23 cellular contexts compared by ENCODE assay signal in genomic region chr20:36260316-36260715, GRCh38.
"Had no signal": no experiment of that assay in that cellular context is flagged by ENCODE, and none has a peak within 500 bp of the region (broad histone marks: within the 10 kb centered on the region; RNA-seq: fewer than 3 reads in every experiment).

No MANE protein-coding gene starts in this region.

- H3K4me3 ChIP-seq: esophagus squamous epithelium, gastroesophageal sphincter, left ventricle myocardium inferior, lung, ovary, right atrium auricular region, suprapubic skin, thyroid gland had no signal

- DNase-seq: esophagus squamous epithelium; foreskin fibroblast; glutamatergic neuron; left ventricle myocardium inferior; mesenchymal stem cell; midbrain; ovary; stimulated activated CD4-positive, alpha-beta T cell treated with anti-CD3 and anti-CD28 coated beads, Interleukin-4, amount 100 ng/mL, for 1 hour; stimulated activated CD8-positive, alpha-beta memory T cell treated with anti-CD3 and anti-CD28 coated beads, Interleukin-4, amount 100 ng/mL, for 48 hours; stimulated activated naive CD8-positive, alpha-beta T cell treated with anti-CD3 and anti-CD28 coated beads, Interleukin-15, Interleukin-2, amounts not matched to agents 100 U/mL and 50 U/mL, for 24 hours; thyroid gland had no signal

- H3K27ac ChIP-seq: esophagus squamous epithelium, gastroesophageal sphincter, left ventricle myocardium inferior, neutrophil, ovary, right atrium auricular region, suprapubic skin, thyroid gland had no signal

- H3K36me3 Mint-ChIP-seq: type B pancreatic cell had no signal

- H3K9me3 Mint-ChIP-seq: dendritic cell treated with granulocyte-macrophage colony-stimulating factor and Interleukin-4, amounts not matched to agents 40 ng/mL and 50 ng/mL, for 4 days; natural killer cell treated with Interleukin-12 subunit alpha and Interleukin-12 subunit beta and Interleukin-15 and Interleukin-18, amount 100 ng/mL, for 72 hours; stimulated activated effector memory CD8-positive, alpha-beta T cell treated with anti-CD3 and anti-CD28 coated beads, Interleukin-12 subunit alpha, Interleukin-12 subunit beta, amount 100 ng/mL, for 72 hours; type B pancreatic cell had no signal

- H3K4me1 Mint-ChIP-seq: stimulated activated effector memory CD8-positive, alpha-beta T cell treated with anti-CD3 and anti-CD28 coated beads, Interleukin-12 subunit alpha, Interleukin-12 subunit beta, amount 100 ng/mL, for 72 hours had no signal

- ATAC-seq: gastroesophageal sphincter; natural killer cell treated with Interleukin-12 subunit alpha and Interleukin-12 subunit beta and Interleukin-15 and Interleukin-18, amount 100 ng/mL, for 72 hours; stimulated activated effector memory CD8-positive, alpha-beta T cell treated with anti-CD3 and anti-CD28 coated beads, Interleukin-12 subunit alpha, Interleukin-12 subunit beta, amount 100 ng/mL, for 72 hours; stimulated activated naive CD8-positive, alpha-beta T cell treated with anti-CD3 and anti-CD28 coated beads, Interleukin-15, Interleukin-2, amounts not matched to agents 100 U/mL and 50 U/mL, for 24 hours had no signal

- FAIRE-seq: colon, keratinocyte, urothelium cell line had no signal

- H3K4me1 ChIP-seq: esophagus squamous epithelium, gastroesophageal sphincter, left ventricle myocardium inferior, right atrium auricular region, suprapubic skin, thyroid gland had no signal

- H3K9me3 ChIP-seq: esophagus squamous epithelium, gastroesophageal sphincter, left ventricle myocardium inferior, neutrophil, ovary, right atrium auricular region, suprapubic skin, thyroid gland had no signal

- H3K27me3 Mint-ChIP-seq: dendritic cell treated with granulocyte-macrophage colony-stimulating factor and Interleukin-4, amounts not matched to agents 40 ng/mL and 50 ng/mL, for 4 days; natural killer cell treated with Interleukin-12 subunit alpha and Interleukin-12 subunit beta and Interleukin-15 and Interleukin-18, amount 100 ng/mL, for 72 hours; type B pancreatic cell had no signal

- H3K27ac Mint-ChIP-seq: dendritic cell treated with granulocyte-macrophage colony-stimulating factor and Interleukin-4, amounts not matched to agents 40 ng/mL and 50 ng/mL, for 4 days; natural killer cell treated with Interleukin-12 subunit alpha and Interleukin-12 subunit beta and Interleukin-15 and Interleukin-18, amount 100 ng/mL, for 72 hours; stimulated activated effector memory CD8-positive, alpha-beta T cell treated with anti-CD3 and anti-CD28 coated beads, Interleukin-12 subunit alpha, Interleukin-12 subunit beta, amount 100 ng/mL, for 72 hours; type B pancreatic cell had no signal

- H3K4me3 Mint-ChIP-seq: dendritic cell treated with granulocyte-macrophage colony-stimulating factor and Interleukin-4, amounts not matched to agents 40 ng/mL and 50 ng/mL, for 4 days; natural killer cell treated with Interleukin-12 subunit alpha and Interleukin-12 subunit beta and Interleukin-15 and Interleukin-18, amount 100 ng/mL, for 72 hours; stimulated activated effector memory CD8-positive, alpha-beta T cell treated with anti-CD3 and anti-CD28 coated beads, Interleukin-12 subunit alpha, Interleukin-12 subunit beta, amount 100 ng/mL, for 72 hours; type B pancreatic cell had no signal
